Comparison of ENCODE assay signal across 8 cellular contexts in the genomic region with DNA sequence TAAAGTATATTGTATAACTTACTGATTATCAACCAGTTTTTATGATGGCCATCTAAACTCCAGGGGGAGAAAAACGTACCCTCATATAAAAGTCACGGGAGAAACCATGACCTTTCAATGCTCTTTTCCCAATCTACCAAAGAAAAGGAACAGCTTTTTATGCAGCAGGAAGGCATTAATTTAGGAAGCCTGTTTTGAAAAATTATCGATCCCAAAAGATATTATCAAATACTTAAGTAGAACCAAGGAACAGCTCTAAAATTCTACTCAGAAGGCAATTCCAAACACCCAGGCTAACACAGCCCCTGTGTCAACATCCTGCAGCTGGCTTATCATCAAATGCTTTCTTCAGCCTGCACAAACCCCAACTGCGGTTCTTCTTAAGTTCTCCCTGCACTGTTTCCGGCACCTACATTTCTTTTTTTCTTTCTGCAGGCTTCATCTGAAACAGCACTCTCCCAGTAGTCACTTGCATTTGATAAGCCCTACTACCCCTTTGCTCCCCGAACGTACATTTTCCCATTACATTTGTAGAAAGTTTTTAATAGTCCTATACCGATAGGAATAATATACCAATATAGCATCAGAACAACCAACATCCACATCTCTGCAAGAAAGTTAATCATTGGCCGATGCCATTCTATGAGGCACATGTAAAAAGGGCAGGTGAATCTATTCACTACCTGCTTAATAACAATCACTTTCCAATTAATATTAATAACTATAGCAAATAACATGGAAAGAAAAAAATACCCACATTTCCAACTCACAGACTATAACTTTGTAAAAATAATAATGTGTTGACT. TPM values are rescaled to one million over a fixed set of nuclear protein-coding genes. Genes with fewer than 3 reads are reported as not detected.
A peak's percentile ranks its signal among the peaks of the same experiment; 100 is the strongest.
DNase-seq lines count a peak whose midpoint lies in the region; ATAC-seq, FAIRE-seq and TF ChIP-seq lines count a peak whose summit lies in the region.

No MANE protein-coding gene starts in this region.

- H3K27me3 ChIP-seq in Loucy (ENCODE audit: insufficient read depth, low read length, poor library complexity, severe bottlenecking) (no peaks in the 10 kb centered on the region), astrocyte (ENCODE audit: insufficient read depth, low read length) (no peaks in the 10 kb centered on the region)

- H3K9me3 ChIP-seq in Loucy (ENCODE audit: insufficient read depth, low read depth, low read length) (no peaks in the 10 kb centered on the region), astrocyte (ENCODE audit: insufficient read depth, low read depth, low read length) (no peaks in the 10 kb centered on the region)

- H3K36me3 ChIP-seq in Loucy (ENCODE audit: insufficient read depth, low read length) (no peaks in the 10 kb centered on the region), astrocyte (ENCODE audit: insufficient read depth, low read length) (no peaks in the 10 kb centered on the region)

- H3K4me3 ChIP-seq in Loucy (ENCODE audit: low read length, poor library complexity, severe bottlenecking) (peak overlapping the region; percentile 72), astrocyte (ENCODE audit: insufficient read depth, low read depth, low read length) (no peak overlapping the region)

- DNase-seq in astrocyte (ENCODE audit: low read depth) (no peak), LoVo (ENCODE audit: low spot score) (no peak), NCI-H446 treated with DMSO at 0.1 percent for 48 hours (lab: John Stamatoyannopoulos, UW) (no peak), NCI-H226 (no peak)

- peaks cover 14% of the 10 kb centered on the region for H3K4me1 Mint-ChIP-seq in astrocyte (ENCODE audit: low read depth, unreplicated experiment)
- peaks cover 63% of the 10 kb centered on the region for H3K4me1 Mint-ChIP-seq in stimulated activated memory B cell treated with anti-CD40 and anti-IgM and Interleukin-4, amounts not matched to agents 10 μg/mL and 1 μg/mL and 100 μg/mL, for 72 hours

- no peak overlapping the region for H2AFZ ChIP-seq in Loucy (ENCODE audit: low read length)
- H2AFZ ChIP-seq in astrocyte (ENCODE audit: low read depth, low read length) = no peak overlapping the region

- peaks cover 50% of the 10 kb centered on the region for H3K4me1 ChIP-seq in Loucy (ENCODE audit: insufficient read depth, low read length, poor library complexity, severe bottlenecking)
- no peaks in the 10 kb centered on the region for H3K4me1 ChIP-seq in astrocyte (ENCODE audit: insufficient read depth, low read length)

- H3K9ac ChIP-seq in Loucy (ENCODE audit: low read depth, low read length, poor library complexity, severe bottlenecking) (peak overlapping the region; percentile 71), astrocyte (ENCODE audit: low read length) (no peak overlapping the region)

- H3K4me2 ChIP-seq in Loucy (ENCODE audit: low read depth, low read length, poor library complexity, severe bottlenecking) (peak overlapping the region; percentile 93), astrocyte (ENCODE audit: low read length) (peak overlapping the region; percentile 22)

- H3K27ac ChIP-seq in astrocyte (ENCODE audit: low read depth, low read length) = no peak overlapping the region

- H3K4me3 Mint-ChIP-seq in astrocyte (ENCODE audit: unreplicated experiment) = no peak overlapping the region
- H3K4me3 Mint-ChIP-seq in stimulated activated memory B cell treated with anti-CD40 and anti-IgM and Interleukin-4, amounts not matched to agents 10 μg/mL and 1 μg/mL and 100 μg/mL, for 72 hours = peak overlapping the region; percentile 77

- no peaks in the 10 kb centered on the region for H3K9me2 ChIP-seq in Loucy (replicated peaks; ENCODE audit: low read depth, low read length)

- H3K79me2 ChIP-seq in Loucy (ENCODE audit: insufficient read depth, low read length) = peaks cover 95% of the 10 kb centered on the region
- H3K79me2 ChIP-seq in astrocyte (ENCODE audit: insufficient read depth, low read length) = peaks cover 78% of the 10 kb centered on the region

- no peak overlapping the region for H3K27ac Mint-ChIP-seq in astrocyte (ENCODE audit: unreplicated experiment)
- peak overlapping the region; percentile 68 for H3K27ac Mint-ChIP-seq in stimulated activated memory B cell treated with anti-CD40 and anti-IgM and Interleukin-4, amounts not matched to agents 10 μg/mL and 1 μg/mL and 100 μg/mL, for 72 hours

- H3K9me3 Mint-ChIP-seq in astrocyte (ENCODE audit: unreplicated experiment) = no peaks in the 10 kb centered on the region
- no peaks in the 10 kb centered on the region for H3K9me3 Mint-ChIP-seq in stimulated activated memory B cell treated with anti-CD40 and anti-IgM and Interleukin-4, amounts not matched to agents 10 μg/mL and 1 μg/mL and 100 μg/mL, for 72 hours

- ATAC-seq in GM18502 (IDR thresholded peaks at IDR 0.05; ENCODE audit: poor library complexity, unreplicated experiment) = peak; percentile 83
- ATAC-seq in GM21717 (IDR thresholded peaks at IDR 0.05; ENCODE audit: unreplicated experiment) = peak; percentile 60
- ATAC-seq in stimulated activated memory B cell treated with anti-CD40 and anti-IgM and Interleukin-4, amounts not matched to agents 10 μg/mL and 1 μg/mL and 100 μg/mL, for 72 hours = peak; percentile 89

- peak; percentile 34 for FAIRE-seq in astrocyte (lab: Jason Lieb, UNC)

- no peaks in the 10 kb centered on the region for H3K27me3 Mint-ChIP-seq in astrocyte (ENCODE audit: low read depth, unreplicated experiment)
- H3K27me3 Mint-ChIP-seq in stimulated activated memory B cell treated with anti-CD40 and anti-IgM and Interleukin-4, amounts not matched to agents 10 μg/mL and 1 μg/mL and 100 μg/mL, for 72 hours = no peaks in the 10 kb centered on the region

- peaks cover 11% of the 10 kb centered on the region; the same call in 1 of the 2 replicates for H3F3A ChIP-seq in Loucy (ENCODE audit: low read depth)

- no peaks in the 10 kb centered on the region for H3K36me3 Mint-ChIP-seq in astrocyte (ENCODE audit: low read depth, unreplicated experiment)
- no peaks in the 10 kb centered on the region for H3K36me3 Mint-ChIP-seq in stimulated activated memory B cell treated with anti-CD40 and anti-IgM and Interleukin-4, amounts not matched to agents 10 μg/mL and 1 μg/mL and 100 μg/mL, for 72 hours

- H4K20me1 ChIP-seq in Loucy (ENCODE audit: insufficient read depth, low read length, poor library complexity, severe bottlenecking) (peaks cover 36% of the 10 kb centered on the region), astrocyte (ENCODE audit: insufficient read depth, low read length) (peaks cover 63% of the 10 kb centered on the region)

- TF ChIP-seq CTCF in Loucy (conservative IDR thresholded peaks at IDR 0.05; ENCODE audit: low read length) (no peak), astrocyte (IDR thresholded peaks at IDR 0.05; ENCODE audit: insufficient read depth, low read depth, low read length) (no peak)

RNA-seq across cellular contexts. Expression of a gene that starts 47.9 kb away (rescaled TPM):
- 36.8 and 37.9 TPM in 2 replicates for total RNA-seq in astrocyte
